In the genomic region with DNA sequence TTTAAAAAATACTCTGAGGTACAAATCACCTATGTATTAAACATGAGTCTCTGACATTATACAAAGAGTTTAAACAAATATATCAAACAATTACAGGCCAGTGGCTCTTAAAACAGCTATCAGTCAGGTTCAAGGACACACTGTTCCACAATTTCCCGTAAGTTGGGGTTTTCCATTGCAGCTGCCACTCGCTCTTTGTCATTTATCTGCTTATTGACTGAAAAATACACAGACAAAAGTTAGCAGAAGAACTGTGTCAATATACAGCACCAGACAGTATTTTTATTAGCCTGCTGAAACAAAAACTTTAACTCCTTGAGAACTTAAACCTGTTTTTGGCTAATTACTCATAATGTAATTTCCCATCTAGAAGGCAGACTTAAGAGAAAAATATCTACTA, we compare ENCODE assay signal across 1 cellular context.
TF ChIP-seq lines count a peak whose summit lies in the region.

No MANE protein-coding gene starts in this region.

TF ChIP-seq in HepG2, 621 proteins besides CTCF, POLR2A, EP300 and RAD21 (continued from another document and continues in another):
- TF ChIP-seq, protein P1, sequence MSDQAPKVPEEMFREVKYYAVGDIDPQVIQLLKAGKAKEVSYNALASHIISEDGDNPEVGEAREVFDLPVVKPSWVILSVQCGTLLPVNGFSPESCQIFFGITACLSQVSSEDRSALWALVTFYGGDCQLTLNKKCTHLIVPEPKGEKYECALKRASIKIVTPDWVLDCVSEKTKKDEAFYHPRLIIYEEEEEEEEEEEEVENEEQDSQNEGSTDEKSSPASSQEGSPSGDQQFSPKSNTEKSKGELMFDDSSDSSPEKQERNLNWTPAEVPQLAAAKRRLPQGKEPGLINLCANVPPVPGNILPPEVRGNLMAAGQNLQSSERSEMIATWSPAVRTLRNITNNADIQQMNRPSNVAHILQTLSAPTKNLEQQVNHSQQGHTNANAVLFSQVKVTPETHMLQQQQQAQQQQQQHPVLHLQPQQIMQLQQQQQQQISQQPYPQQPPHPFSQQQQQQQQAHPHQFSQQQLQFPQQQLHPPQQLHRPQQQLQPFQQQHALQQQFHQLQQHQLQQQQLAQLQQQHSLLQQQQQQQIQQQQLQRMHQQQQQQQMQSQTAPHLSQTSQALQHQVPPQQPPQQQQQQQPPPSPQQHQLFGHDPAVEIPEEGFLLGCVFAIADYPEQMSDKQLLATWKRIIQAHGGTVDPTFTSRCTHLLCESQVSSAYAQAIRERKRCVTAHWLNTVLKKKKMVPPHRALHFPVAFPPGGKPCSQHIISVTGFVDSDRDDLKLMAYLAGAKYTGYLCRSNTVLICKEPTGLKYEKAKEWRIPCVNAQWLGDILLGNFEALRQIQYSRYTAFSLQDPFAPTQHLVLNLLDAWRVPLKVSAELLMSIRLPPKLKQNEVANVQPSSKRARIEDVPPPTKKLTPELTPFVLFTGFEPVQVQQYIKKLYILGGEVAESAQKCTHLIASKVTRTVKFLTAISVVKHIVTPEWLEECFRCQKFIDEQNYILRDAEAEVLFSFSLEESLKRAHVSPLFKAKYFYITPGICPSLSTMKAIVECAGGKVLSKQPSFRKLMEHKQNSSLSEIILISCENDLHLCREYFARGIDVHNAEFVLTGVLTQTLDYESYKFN (CRISPR knock-in tag; conservative IDR thresholded peaks at IDR 0.05), result peak; percentile 91
- TF ChIP-seq, protein P2, sequence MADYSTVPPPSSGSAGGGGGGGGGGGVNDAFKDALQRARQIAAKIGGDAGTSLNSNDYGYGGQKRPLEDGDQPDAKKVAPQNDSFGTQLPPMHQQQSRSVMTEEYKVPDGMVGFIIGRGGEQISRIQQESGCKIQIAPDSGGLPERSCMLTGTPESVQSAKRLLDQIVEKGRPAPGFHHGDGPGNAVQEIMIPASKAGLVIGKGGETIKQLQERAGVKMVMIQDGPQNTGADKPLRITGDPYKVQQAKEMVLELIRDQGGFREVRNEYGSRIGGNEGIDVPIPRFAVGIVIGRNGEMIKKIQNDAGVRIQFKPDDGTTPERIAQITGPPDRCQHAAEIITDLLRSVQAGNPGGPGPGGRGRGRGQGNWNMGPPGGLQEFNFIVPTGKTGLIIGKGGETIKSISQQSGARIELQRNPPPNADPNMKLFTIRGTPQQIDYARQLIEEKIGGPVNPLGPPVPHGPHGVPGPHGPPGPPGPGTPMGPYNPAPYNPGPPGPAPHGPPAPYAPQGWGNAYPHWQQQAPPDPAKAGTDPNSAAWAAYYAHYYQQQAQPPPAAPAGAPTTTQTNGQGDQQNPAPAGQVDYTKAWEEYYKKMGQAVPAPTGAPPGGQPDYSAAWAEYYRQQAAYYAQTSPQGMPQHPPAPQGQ (CRISPR knock-in tag; IDR thresholded peaks at IDR 0.05; ENCODE audit: borderline replicate concordance), result no peak
- TF ChIP-seq ZNF703 (CRISPR knock-in tag; IDR thresholded peaks at IDR 0.05; ENCODE audit: borderline replicate concordance) (no peak), MTF2 (CRISPR knock-in tag; IDR thresholded peaks at IDR 0.05; ENCODE audit: borderline replicate concordance) (no peak), ZBTB38 (CRISPR knock-in tag; IDR thresholded peaks at IDR 0.05) (no peak), RBFOX2 (IDR thresholded peaks at IDR 0.05; ENCODE audit: low read depth, low read length) (no peak), ZNF616 (CRISPR knock-in tag; IDR thresholded peaks at IDR 0.05; ENCODE audit: low read depth) (no peak), AKAP8 (CRISPR knock-in tag; IDR thresholded peaks at IDR 0.05) (no peak), ZNF264 (CRISPR knock-in tag; IDR thresholded peaks at IDR 0.05) (peak; percentile 74), RXRB (CRISPR knock-in tag; IDR thresholded peaks at IDR 0.05; ENCODE audit: borderline replicate concordance) (peak; percentile 97), IKZF1 (IDR thresholded peaks at IDR 0.05) (no peak)
- TF ChIP-seq, protein P3, sequence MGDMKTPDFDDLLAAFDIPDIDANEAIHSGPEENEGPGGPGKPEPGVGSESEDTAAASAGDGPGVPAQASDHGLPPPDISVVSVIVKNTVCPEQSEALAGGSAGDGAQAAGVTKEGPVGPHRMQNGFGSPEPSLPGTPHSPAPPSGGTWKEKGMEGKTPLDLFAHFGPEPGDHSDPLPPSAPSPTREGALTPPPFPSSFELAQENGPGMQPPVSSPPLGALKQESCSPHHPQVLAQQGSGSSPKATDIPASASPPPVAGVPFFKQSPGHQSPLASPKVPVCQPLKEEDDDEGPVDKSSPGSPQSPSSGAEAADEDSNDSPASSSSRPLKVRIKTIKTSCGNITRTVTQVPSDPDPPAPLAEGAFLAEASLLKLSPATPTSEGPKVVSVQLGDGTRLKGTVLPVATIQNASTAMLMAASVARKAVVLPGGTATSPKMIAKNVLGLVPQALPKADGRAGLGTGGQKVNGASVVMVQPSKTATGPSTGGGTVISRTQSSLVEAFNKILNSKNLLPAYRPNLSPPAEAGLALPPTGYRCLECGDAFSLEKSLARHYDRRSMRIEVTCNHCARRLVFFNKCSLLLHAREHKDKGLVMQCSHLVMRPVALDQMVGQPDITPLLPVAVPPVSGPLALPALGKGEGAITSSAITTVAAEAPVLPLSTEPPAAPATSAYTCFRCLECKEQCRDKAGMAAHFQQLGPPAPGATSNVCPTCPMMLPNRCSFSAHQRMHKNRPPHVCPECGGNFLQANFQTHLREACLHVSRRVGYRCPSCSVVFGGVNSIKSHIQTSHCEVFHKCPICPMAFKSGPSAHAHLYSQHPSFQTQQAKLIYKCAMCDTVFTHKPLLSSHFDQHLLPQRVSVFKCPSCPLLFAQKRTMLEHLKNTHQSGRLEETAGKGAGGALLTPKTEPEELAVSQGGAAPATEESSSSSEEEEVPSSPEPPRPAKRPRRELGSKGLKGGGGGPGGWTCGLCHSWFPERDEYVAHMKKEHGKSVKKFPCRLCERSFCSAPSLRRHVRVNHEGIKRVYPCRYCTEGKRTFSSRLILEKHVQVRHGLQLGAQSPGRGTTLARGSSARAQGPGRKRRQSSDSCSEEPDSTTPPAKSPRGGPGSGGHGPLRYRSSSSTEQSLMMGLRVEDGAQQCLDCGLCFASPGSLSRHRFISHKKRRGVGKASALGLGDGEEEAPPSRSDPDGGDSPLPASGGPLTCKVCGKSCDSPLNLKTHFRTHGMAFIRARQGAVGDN (CRISPR knock-in tag; IDR thresholded peaks at IDR 0.05), result no peak
- TF ChIP-seq, protein P4, sequence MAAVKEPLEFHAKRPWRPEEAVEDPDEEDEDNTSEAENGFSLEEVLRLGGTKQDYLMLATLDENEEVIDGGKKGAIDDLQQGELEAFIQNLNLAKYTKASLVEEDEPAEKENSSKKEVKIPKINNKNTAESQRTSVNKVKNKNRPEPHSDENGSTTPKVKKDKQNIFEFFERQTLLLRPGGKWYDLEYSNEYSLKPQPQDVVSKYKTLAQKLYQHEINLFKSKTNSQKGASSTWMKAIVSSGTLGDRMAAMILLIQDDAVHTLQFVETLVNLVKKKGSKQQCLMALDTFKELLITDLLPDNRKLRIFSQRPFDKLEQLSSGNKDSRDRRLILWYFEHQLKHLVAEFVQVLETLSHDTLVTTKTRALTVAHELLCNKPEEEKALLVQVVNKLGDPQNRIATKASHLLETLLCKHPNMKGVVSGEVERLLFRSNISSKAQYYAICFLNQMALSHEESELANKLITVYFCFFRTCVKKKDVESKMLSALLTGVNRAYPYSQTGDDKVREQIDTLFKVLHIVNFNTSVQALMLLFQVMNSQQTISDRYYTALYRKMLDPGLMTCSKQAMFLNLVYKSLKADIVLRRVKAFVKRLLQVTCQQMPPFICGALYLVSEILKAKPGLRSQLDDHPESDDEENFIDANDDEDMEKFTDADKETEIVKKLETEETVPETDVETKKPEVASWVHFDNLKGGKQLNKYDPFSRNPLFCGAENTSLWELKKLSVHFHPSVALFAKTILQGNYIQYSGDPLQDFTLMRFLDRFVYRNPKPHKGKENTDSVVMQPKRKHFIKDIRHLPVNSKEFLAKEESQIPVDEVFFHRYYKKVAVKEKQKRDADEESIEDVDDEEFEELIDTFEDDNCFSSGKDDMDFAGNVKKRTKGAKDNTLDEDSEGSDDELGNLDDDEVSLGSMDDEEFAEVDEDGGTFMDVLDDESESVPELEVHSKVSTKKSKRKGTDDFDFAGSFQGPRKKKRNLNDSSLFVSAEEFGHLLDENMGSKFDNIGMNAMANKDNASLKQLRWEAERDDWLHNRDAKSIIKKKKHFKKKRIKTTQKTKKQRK (IDR thresholded peaks at IDR 0.05; ENCODE audit: low read length), result no peak
- TF ChIP-seq, protein P5, sequence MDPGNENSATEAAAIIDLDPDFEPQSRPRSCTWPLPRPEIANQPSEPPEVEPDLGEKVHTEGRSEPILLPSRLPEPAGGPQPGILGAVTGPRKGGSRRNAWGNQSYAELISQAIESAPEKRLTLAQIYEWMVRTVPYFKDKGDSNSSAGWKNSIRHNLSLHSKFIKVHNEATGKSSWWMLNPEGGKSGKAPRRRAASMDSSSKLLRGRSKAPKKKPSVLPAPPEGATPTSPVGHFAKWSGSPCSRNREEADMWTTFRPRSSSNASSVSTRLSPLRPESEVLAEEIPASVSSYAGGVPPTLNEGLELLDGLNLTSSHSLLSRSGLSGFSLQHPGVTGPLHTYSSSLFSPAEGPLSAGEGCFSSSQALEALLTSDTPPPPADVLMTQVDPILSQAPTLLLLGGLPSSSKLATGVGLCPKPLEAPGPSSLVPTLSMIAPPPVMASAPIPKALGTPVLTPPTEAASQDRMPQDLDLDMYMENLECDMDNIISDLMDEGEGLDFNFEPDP (CRISPR knock-in tag; conservative IDR thresholded peaks at IDR 0.05), result no peak
- TF ChIP-seq, protein P6, sequence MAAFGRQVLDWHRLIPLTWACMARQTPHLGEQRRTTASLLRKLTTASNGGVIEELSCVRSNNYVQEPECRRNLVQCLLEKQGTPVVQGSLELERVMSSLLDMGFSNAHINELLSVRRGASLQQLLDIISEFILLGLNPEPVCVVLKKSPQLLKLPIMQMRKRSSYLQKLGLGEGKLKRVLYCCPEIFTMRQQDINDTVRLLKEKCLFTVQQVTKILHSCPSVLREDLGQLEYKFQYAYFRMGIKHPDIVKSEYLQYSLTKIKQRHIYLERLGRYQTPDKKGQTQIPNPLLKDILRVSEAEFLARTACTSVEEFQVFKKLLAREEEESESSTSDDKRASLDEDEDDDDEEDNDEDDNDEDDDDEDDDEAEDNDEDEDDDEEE (CRISPR knock-in tag; IDR thresholded peaks at IDR 0.05), result no peak
- TF ChIP-seq, protein P7, sequence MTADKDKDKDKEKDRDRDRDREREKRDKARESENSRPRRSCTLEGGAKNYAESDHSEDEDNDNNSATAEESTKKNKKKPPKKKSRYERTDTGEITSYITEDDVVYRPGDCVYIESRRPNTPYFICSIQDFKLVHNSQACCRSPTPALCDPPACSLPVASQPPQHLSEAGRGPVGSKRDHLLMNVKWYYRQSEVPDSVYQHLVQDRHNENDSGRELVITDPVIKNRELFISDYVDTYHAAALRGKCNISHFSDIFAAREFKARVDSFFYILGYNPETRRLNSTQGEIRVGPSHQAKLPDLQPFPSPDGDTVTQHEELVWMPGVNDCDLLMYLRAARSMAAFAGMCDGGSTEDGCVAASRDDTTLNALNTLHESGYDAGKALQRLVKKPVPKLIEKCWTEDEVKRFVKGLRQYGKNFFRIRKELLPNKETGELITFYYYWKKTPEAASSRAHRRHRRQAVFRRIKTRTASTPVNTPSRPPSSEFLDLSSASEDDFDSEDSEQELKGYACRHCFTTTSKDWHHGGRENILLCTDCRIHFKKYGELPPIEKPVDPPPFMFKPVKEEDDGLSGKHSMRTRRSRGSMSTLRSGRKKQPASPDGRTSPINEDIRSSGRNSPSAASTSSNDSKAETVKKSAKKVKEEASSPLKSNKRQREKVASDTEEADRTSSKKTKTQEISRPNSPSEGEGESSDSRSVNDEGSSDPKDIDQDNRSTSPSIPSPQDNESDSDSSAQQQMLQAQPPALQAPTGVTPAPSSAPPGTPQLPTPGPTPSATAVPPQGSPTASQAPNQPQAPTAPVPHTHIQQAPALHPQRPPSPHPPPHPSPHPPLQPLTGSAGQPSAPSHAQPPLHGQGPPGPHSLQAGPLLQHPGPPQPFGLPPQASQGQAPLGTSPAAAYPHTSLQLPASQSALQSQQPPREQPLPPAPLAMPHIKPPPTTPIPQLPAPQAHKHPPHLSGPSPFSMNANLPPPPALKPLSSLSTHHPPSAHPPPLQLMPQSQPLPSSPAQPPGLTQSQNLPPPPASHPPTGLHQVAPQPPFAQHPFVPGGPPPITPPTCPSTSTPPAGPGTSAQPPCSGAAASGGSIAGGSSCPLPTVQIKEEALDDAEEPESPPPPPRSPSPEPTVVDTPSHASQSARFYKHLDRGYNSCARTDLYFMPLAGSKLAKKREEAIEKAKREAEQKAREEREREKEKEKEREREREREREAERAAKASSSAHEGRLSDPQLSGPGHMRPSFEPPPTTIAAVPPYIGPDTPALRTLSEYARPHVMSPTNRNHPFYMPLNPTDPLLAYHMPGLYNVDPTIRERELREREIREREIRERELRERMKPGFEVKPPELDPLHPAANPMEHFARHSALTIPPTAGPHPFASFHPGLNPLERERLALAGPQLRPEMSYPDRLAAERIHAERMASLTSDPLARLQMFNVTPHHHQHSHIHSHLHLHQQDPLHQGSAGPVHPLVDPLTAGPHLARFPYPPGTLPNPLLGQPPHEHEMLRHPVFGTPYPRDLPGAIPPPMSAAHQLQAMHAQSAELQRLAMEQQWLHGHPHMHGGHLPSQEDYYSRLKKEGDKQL (CRISPR knock-in tag; IDR thresholded peaks at IDR 0.05; ENCODE audit: low read depth), result peak; percentile 90
- TF ChIP-seq, protein P8, sequence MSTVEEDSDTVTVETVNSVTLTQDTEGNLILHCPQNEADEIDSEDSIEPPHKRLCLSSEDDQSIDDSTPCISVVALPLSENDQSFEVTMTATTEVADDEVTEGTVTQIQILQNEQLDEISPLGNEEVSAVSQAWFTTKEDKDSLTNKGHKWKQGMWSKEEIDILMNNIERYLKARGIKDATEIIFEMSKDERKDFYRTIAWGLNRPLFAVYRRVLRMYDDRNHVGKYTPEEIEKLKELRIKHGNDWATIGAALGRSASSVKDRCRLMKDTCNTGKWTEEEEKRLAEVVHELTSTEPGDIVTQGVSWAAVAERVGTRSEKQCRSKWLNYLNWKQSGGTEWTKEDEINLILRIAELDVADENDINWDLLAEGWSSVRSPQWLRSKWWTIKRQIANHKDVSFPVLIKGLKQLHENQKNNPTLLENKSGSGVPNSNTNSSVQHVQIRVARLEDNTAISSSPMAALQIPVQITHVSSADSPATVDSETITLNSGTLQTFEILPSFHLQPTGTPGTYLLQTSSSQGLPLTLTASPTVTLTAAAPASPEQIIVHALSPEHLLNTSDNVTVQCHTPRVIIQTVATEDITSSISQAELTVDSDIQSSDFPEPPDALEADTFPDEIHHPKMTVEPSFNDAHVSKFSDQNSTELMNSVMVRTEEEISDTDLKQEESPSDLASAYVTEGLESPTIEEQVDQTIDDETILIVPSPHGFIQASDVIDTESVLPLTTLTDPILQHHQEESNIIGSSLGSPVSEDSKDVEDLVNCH (CRISPR knock-in tag; IDR thresholded peaks at IDR 0.05), result no peak
- TF ChIP-seq, protein P9, sequence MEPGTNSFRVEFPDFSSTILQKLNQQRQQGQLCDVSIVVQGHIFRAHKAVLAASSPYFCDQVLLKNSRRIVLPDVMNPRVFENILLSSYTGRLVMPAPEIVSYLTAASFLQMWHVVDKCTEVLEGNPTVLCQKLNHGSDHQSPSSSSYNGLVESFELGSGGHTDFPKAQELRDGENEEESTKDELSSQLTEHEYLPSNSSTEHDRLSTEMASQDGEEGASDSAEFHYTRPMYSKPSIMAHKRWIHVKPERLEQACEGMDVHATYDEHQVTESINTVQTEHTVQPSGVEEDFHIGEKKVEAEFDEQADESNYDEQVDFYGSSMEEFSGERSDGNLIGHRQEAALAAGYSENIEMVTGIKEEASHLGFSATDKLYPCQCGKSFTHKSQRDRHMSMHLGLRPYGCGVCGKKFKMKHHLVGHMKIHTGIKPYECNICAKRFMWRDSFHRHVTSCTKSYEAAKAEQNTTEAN (CRISPR knock-in tag; conservative IDR thresholded peaks at IDR 0.05), result 0 out of 2 replicates have a peak, but pooled peaks have one; percentile 31
- TF ChIP-seq, protein P10, sequence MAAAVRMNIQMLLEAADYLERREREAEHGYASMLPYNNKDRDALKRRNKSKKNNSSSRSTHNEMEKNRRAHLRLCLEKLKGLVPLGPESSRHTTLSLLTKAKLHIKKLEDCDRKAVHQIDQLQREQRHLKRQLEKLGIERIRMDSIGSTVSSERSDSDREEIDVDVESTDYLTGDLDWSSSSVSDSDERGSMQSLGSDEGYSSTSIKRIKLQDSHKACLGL (CRISPR knock-in tag; IDR thresholded peaks at IDR 0.05), result no peak
